ENCODE assay signal across 33 cellular contexts in the genomic region with DNA sequence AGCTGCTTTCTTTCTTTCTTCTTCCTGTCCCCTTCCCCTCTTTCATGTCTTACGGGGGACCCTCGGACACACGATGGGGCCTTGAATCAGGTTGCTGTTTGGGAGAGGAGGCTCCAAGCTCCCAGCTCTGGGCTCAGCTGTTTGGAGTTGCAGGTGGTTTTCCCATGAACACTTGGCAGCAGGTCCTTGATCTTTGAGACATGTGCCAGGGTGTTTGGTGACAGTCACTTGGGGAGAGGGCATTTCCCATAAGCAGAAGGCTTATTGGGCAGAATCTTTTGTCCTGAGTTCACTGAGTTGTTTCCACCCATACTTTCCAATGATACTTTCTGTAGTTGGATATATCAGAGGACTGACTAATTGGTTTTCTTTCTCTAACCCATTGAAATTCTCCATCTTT.
"Had no signal": no experiment of that assay in that cellular context is flagged by ENCODE, and none has a peak within 500 bp of the region (broad histone marks: within the 10 kb centered on the region; RNA-seq: fewer than 3 reads in every experiment).

No MANE protein-coding gene starts in this region.

- ATAC-seq: activated CD8-positive, alpha-beta T cell treated with anti-CD3 and anti-CD28 coated beads for 36 hours; activated T-cell treated with anti-CD3 and anti-CD28 coated beads, Interleukin-2, amount 50 U/mL, for 72 hours; activated T-helper 17 cell treated with anti-CD3 and anti-CD28 coated beads, Interleukin-2, amount 50 U/mL, for 72 hours; PC-3 had no signal

- H3K27ac Mint-ChIP-seq: activated CD4-positive, alpha-beta T cell treated with anti-CD3 and anti-CD28 coated beads, Interleukin-2, amount 10 ng/mL, durations not matched to agents 24 days and 14 days; activated CD8-positive, alpha-beta T cell treated with anti-CD3 and anti-CD28 coated beads for 36 hours; activated naive CD8-positive, alpha-beta T cell treated with anti-CD3 and anti-CD28 coated beads for 36 hours; activated T-cell treated with anti-CD3 and anti-CD28 coated beads, Interleukin-2, amount 50 U/mL, for 72 hours; activated T-helper 17 cell treated with anti-CD3 and anti-CD28 coated beads, Interleukin-2, amount 50 U/mL, for 72 hours had no signal

- H3K9me3 Mint-ChIP-seq: activated CD4-positive, alpha-beta T cell treated with anti-CD3 and anti-CD28 coated beads, Interleukin-2, amount 10 ng/mL, durations not matched to agents 24 days and 14 days; activated CD8-positive, alpha-beta T cell treated with anti-CD3 and anti-CD28 coated beads for 36 hours; activated naive CD8-positive, alpha-beta T cell treated with anti-CD3 and anti-CD28 coated beads for 36 hours; activated T-cell treated with anti-CD3 and anti-CD28 coated beads, Interleukin-2, amount 50 U/mL, for 72 hours; activated T-helper 17 cell treated with anti-CD3 and anti-CD28 coated beads, Interleukin-2, amount 50 U/mL, for 72 hours; central memory CD8-positive, alpha-beta T cell had no signal

- H3K4me3 Mint-ChIP-seq: activated CD4-positive, alpha-beta T cell treated with anti-CD3 and anti-CD28 coated beads, Interleukin-2, amount 10 ng/mL, durations not matched to agents 24 days and 14 days; activated CD8-positive, alpha-beta T cell treated with anti-CD3 and anti-CD28 coated beads for 36 hours; activated naive CD8-positive, alpha-beta T cell treated with anti-CD3 and anti-CD28 coated beads for 36 hours; activated T-cell treated with anti-CD3 and anti-CD28 coated beads, Interleukin-2, amount 50 U/mL, for 72 hours; activated T-helper 17 cell treated with anti-CD3 and anti-CD28 coated beads, Interleukin-2, amount 50 U/mL, for 72 hours; central memory CD8-positive, alpha-beta T cell had no signal

- H3K4me3 ChIP-seq: Peyer's patch, SJCRH30, SK-N-MC had no signal

- H3K4me1 Mint-ChIP-seq: activated CD4-positive, alpha-beta T cell treated with anti-CD3 and anti-CD28 coated beads, Interleukin-2, amount 10 ng/mL, durations not matched to agents 24 days and 14 days; activated naive CD8-positive, alpha-beta T cell treated with anti-CD3 and anti-CD28 coated beads for 36 hours; activated T-helper 17 cell treated with anti-CD3 and anti-CD28 coated beads, Interleukin-2, amount 50 U/mL, for 72 hours; central memory CD8-positive, alpha-beta T cell had no signal

- FAIRE-seq: TTC549 had no signal

- H3K27me3 Mint-ChIP-seq: activated CD4-positive, alpha-beta T cell treated with anti-CD3 and anti-CD28 coated beads, Interleukin-2, amount 10 ng/mL, durations not matched to agents 24 days and 14 days; activated CD8-positive, alpha-beta T cell treated with anti-CD3 and anti-CD28 coated beads for 36 hours; activated naive CD8-positive, alpha-beta T cell treated with anti-CD3 and anti-CD28 coated beads for 36 hours; activated T-helper 17 cell treated with anti-CD3 and anti-CD28 coated beads, Interleukin-2, amount 50 U/mL, for 72 hours; central memory CD8-positive, alpha-beta T cell had no signal

- H3K9me3 ChIP-seq: Peyer's patch, SJCRH30 had no signal

- DNase-seq: activated CD4-positive, alpha-beta T cell treated with anti-CD3 and anti-CD28 coated beads, Interleukin-2, amount 10 ng/mL, durations not matched to agents 24 days and 14 days; activated CD4-positive, alpha-beta T cell treated with anti-CD3 and anti-CD28 coated beads, Interleukin-2, amount 50 U/mL, for 4 hours; activated CD8-positive, alpha-beta T cell treated with anti-CD3 and anti-CD28 coated beads for 36 hours; activated effector memory CD4-positive, alpha-beta T cell treated with anti-CD3 and anti-CD28 coated beads, Interleukin-2, amount 50 U/mL, for 16 hours; activated naive CD4-positive, alpha-beta T cell; activated naive CD4-positive, alpha-beta T cell treated with anti-CD3 and anti-CD28 coated beads, Interleukin-2, amount 50 U/mL, for 16 hours; activated naive CD8-positive, alpha-beta T cell treated with anti-CD3 and anti-CD28 coated beads for 36 hours; activated T-cell treated with anti-CD3 and anti-CD28 coated beads, Interleukin-2, amount 50 U/mL, for 1 hour; activated T-cell treated with anti-CD3 and anti-CD28 coated beads, Interleukin-2, amount 50 U/mL, for 72 hours; amniotic stem cell; aorta; brain microvascular endothelial cell; NCI-H1092 treated with DMSO at 0.1 percent for 48 hours; NCI-H1417; NCI-H146; NCI-H187; NCI-H2029 treated with DMSO at 0.1 percent for 48 hours; NCI-H2107; NCI-H226; NCI-H446 treated with DMSO at 0.1 percent for 48 hours; NCI-H69; NCI-H82; NK-92 treated with Interleukin-12 subunit alpha and Interleukin-12 subunit beta, amount 100 ng/mL, for 24 hours; PC-3; Peyer's patch; RPMI8226; SHP77; SJCRH30; T1000 had no signal

- H3K4me1 ChIP-seq: Peyer's patch, SJCRH30 had no signal

- H3K27me3 ChIP-seq: brain microvascular endothelial cell, Peyer's patch, SJCRH30 had no signal

- H3K27ac ChIP-seq: brain microvascular endothelial cell, Peyer's patch, SJCRH30, SK-N-MC had no signal
